In the genomic region with DNA sequence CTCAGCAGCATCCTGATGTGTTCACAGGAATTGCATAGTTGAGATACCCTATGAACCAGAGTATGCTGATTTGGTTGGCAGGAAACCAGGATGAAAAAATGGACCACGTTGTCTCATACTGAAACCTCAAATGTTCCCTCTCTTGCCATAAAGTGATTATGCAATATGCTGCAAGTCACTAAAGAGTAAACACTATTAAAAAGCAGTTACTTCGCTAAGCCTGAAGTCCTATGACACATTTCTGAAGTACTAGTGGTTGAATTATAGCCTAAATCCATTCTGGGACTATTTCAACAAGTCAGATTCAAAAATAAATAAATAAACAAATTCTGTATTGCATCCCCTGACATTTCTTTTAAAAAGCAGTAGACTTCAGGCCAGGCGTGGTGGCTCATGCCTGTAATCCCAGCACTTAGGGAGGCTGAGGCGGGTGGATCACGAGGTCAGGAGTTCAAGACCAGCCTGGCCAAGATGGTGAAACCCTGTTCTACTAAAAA, we compare ENCODE assay signal across 8 cellular contexts.
DNase-seq lines count a peak whose midpoint lies in the region; ATAC-seq and TF ChIP-seq lines count a peak whose summit lies in the region.

No MANE protein-coding gene starts in this region.

- H3K4me1 ChIP-seq in KMS-11 (ENCODE audit: low read depth, poor library complexity, severe bottlenecking), result peaks cover 32% of the 10 kb centered on the region
- no peaks in the 10 kb centered on the region for H3K4me1 ChIP-seq in prostate gland (replicated peaks)

- no peaks in the 10 kb centered on the region for H3K9me3 ChIP-seq in prostate gland

- no peaks in the 10 kb centered on the region for H4K20me1 ChIP-seq in KMS-11 (ENCODE audit: insufficient read depth)

- H3K27me3 ChIP-seq in KMS-11 (ENCODE audit: insufficient read depth, low read depth), result no peaks in the 10 kb centered on the region
- H3K27me3 ChIP-seq in prostate gland (replicated peaks; ENCODE audit: insufficient read depth), result no peaks in the 10 kb centered on the region

- H3K36me3 ChIP-seq in KMS-11 (ENCODE audit: insufficient read depth), result no peaks in the 10 kb centered on the region
- H3K36me3 ChIP-seq in prostate gland, result no peaks in the 10 kb centered on the region

- DNase-seq in GM10248 (ENCODE audit: extremely low spot score) (peak; percentile 7), prostate gland (ENCODE audit: low spot score) (peak; percentile 76), cerebellum (ENCODE audit: low spot score) (no peak), cerebellar nuclear complex (lab: John Stamatoyannopoulos, UW) (no peak), NCI-H1417 (lab: John Stamatoyannopoulos, UW) (no peak)
- DNase-seq in central memory CD4-positive, alpha-beta T cell, result peak; percentile 1

- POLR2A ChIA-PET in GM10248 (lab: Yijun Ruan, JAX), result no interaction called here

- H3K9ac ChIP-seq in KMS-11, result no peak overlapping the region

- intact Hi-C loops in prostate gland (cut with DNase I), result loop anchor here (5.0 kb wide), 1 partner anchor 96 kb away; no protein-coding TSS in a partner anchor

- 58% methylated on average over 5 of the region's 5 CpGs for WGBS in prostate gland

- no peak for TF ChIP-seq POLR2A in prostate gland (IDR thresholded peaks at IDR 0.05)

- CTCF ChIA-PET in GM10248 (lab: Yijun Ruan, JAX), result no interaction called here

- ATAC-seq in GM21717 (IDR thresholded peaks at IDR 0.05; ENCODE audit: unreplicated experiment), result peak; percentile 77

- no peak overlapping the region for H3K4me3 ChIP-seq in KMS-11 (IDR thresholded peaks at IDR 0.05; ENCODE audit: insufficient read depth, low read depth, low read length)
- no peak overlapping the region for H3K4me3 ChIP-seq in prostate gland

- no peak overlapping the region for H3K27ac ChIP-seq in KMS-11
- H3K27ac ChIP-seq in prostate gland, result peak overlapping the region; percentile 14 to 48

- TF ChIP-seq CTCF in GM10248 (IDR thresholded peaks at IDR 0.05; ENCODE audit: control extremely low read depth, extremely low read depth, low read depth, missing control alignments), result no peak
- TF ChIP-seq CTCF in KMS-11 (conservative IDR thresholded peaks at IDR 0.05; ENCODE audit: low read depth, low read length), result no peak
- TF ChIP-seq CTCF in prostate gland (IDR thresholded peaks at IDR 0.05), result no peak

- no peak overlapping the region for H2AFZ ChIP-seq in KMS-11 (ENCODE audit: low read depth)

- no peaks in the 10 kb centered on the region for H3K79me2 ChIP-seq in KMS-11 (ENCODE audit: insufficient read depth, low read depth)

- peak overlapping the region; percentile 20; the same call in 1 of the 2 replicates for H3K4me2 ChIP-seq in KMS-11

Comparison
In these comparisons a context has a peak if more than half of its experiments do, and no peak if none do; other contexts are left out.
1. DNase-seq: peak in GM10248 (single experiment), central memory CD4-positive, alpha-beta T cell (single experiment) and prostate gland (single experiment); none in cerebellum (single experiment), cerebellar nuclear complex (0 of 2) and NCI-H1417 (0 of 3).